In genomic region chr5:64505769-64506566, GRCh38 we compare ENCODE assay signal across 1 cellular context.
TF ChIP-seq lines count a peak whose summit lies in the region.

TSS of gene RGS7BP (plus strand) at chr5:64506015. CDS start at chr5:64506625, 610 bp downstream.

TF ChIP-seq in HEK293, 187 proteins besides CTCF, POLR2A, EP300 and RAD21 (continued from another document):
- TF ChIP-seq ZBTB26 (tag by site-specific recombination; optimal IDR thresholded peaks at IDR 0.05) = peak; percentile 79
